In genomic region chr22:42022162-42022847, GRCh38 we compare ENCODE assay signal across 14 cellular contexts. TPM values are rescaled to one million over a fixed set of nuclear protein-coding genes. Genes with fewer than 3 reads are reported as not detected.
DNase-seq lines count a peak whose midpoint lies in the region; ATAC-seq and TF ChIP-seq lines count a peak whose summit lies in the region.
"Had no signal": no experiment of that assay in that cellular context is flagged by ENCODE, and none has a peak within 500 bp of the region (broad histone marks: within the 10 kb centered on the region; RNA-seq: fewer than 3 reads in every experiment).

No MANE protein-coding gene starts in this region.

- no peaks in the 10 kb centered on the region for H3K9me3 Mint-ChIP-seq in stimulated activated naive CD8-positive, alpha-beta T cell treated with anti-CD3 and anti-CD28 coated beads, Interleukin-15, amount 100 ng/mL, for 72 hours
- H3K9me3 Mint-ChIP-seq in activated T-helper 2 cell treated with anti-CD3 and anti-CD28 coated beads, Interferon-gamma antibody, Interleukin-2, Interleukin-4, amounts not matched to agents 10 μg/mL and 5 μg/mL and 100 μg/mL, durations not matched to agents 14 hours and 24 hours and 36 hours: no peaks in the 10 kb centered on the region
- peaks cover 4% of the 10 kb centered on the region for H3K9me3 Mint-ChIP-seq in type B pancreatic cell
- H3K9me3 Mint-ChIP-seq: HFFc6 had no signal

- peak; percentile 93 for ATAC-seq in stimulated activated naive CD8-positive, alpha-beta T cell treated with anti-CD3 and anti-CD28 coated beads, Interleukin-15, amount 100 ng/mL, for 72 hours
- ATAC-seq in stimulated activated naive CD8-positive, alpha-beta T cell treated with anti-CD3 and anti-CD28 coated beads, Interleukin-15, Interleukin-2, amounts not matched to agents 100 U/mL and 50 U/mL, for 24 hours: no peak
- no peak for ATAC-seq in HG03280 (IDR thresholded peaks at IDR 0.05; ENCODE audit: unreplicated experiment)
- ATAC-seq: naive thymus-derived CD4-positive, alpha-beta T cell; sciatic nerve had no signal

- H3K4me3 Mint-ChIP-seq in stimulated activated naive CD8-positive, alpha-beta T cell treated with anti-CD3 and anti-CD28 coated beads, Interleukin-15, amount 100 ng/mL, for 72 hours: no peak overlapping the region
- no peak overlapping the region for H3K4me3 Mint-ChIP-seq in activated T-helper 2 cell treated with anti-CD3 and anti-CD28 coated beads, Interferon-gamma antibody, Interleukin-2, Interleukin-4, amounts not matched to agents 10 μg/mL and 5 μg/mL and 100 μg/mL, durations not matched to agents 14 hours and 24 hours and 36 hours (ENCODE audit: low read depth)
- peak overlapping the region; percentile 41 for H3K4me3 Mint-ChIP-seq in type B pancreatic cell
- H3K4me3 Mint-ChIP-seq: HFFc6 had no signal

- no peak for DNase-seq in stimulated activated naive CD8-positive, alpha-beta T cell treated with anti-CD3 and anti-CD28 coated beads, Interleukin-15, amount 100 ng/mL, for 72 hours
- DNase-seq in stimulated activated naive CD8-positive, alpha-beta T cell treated with anti-CD3 and anti-CD28 coated beads, Interleukin-15, Interleukin-2, amounts not matched to agents 100 U/mL and 50 U/mL, for 24 hours: no peak
- peak; percentile 51 to 80 for DNase-seq in NOMO-1 (lab: John Stamatoyannopoulos, UW; ENCODE audit: unreplicated experiment in 2 of 2)
- no peak for DNase-seq in activated T-helper 2 cell treated with anti-CD3 and anti-CD28 coated beads, Interferon-gamma antibody, Interleukin-2, Interleukin-4, amounts not matched to agents 10 μg/mL and 5 μg/mL and 100 μg/mL, durations not matched to agents 14 hours and 24 hours and 36 hours (ENCODE audit: low spot score)
- DNase-seq in type B pancreatic cell (ENCODE audit: extremely low spot score, unreplicated experiment): no peak
- DNase-seq in NCI-H2171 treated with DMSO at 0.1 percent for 48 hours (lab: John Stamatoyannopoulos, UW): no peak
- DNase-seq in stimulated activated naive CD4-positive, alpha-beta T cell (lab: John Stamatoyannopoulos, UW): no peak
- DNase-seq: activated CD8-positive, alpha-beta memory T cell treated with anti-CD3 and anti-CD28 coated beads, Interleukin-2, amount 50 U/mL, for 48 hours; HFFc6; naive thymus-derived CD4-positive, alpha-beta T cell; NCI-H524 had no signal

- peaks cover 7% of the 10 kb centered on the region for H3K36me3 Mint-ChIP-seq in activated T-helper 2 cell treated with anti-CD3 and anti-CD28 coated beads, Interferon-gamma antibody, Interleukin-2, Interleukin-4, amounts not matched to agents 10 μg/mL and 5 μg/mL and 100 μg/mL, durations not matched to agents 14 hours and 24 hours and 36 hours (ENCODE audit: low read depth)
- H3K36me3 Mint-ChIP-seq in type B pancreatic cell: no peaks in the 10 kb centered on the region

- TF ChIP-seq CTCF in type B pancreatic cell (conservative IDR thresholded peaks at IDR 0.05): no peak

- H3K27ac Mint-ChIP-seq in stimulated activated naive CD8-positive, alpha-beta T cell treated with anti-CD3 and anti-CD28 coated beads, Interleukin-15, amount 100 ng/mL, for 72 hours: peak overlapping the region; percentile 20 to 48
- peak overlapping the region; percentile 55 for H3K27ac Mint-ChIP-seq in activated T-helper 2 cell treated with anti-CD3 and anti-CD28 coated beads, Interferon-gamma antibody, Interleukin-2, Interleukin-4, amounts not matched to agents 10 μg/mL and 5 μg/mL and 100 μg/mL, durations not matched to agents 14 hours and 24 hours and 36 hours
- peak overlapping the region; percentile 98 for H3K27ac Mint-ChIP-seq in type B pancreatic cell
- H3K27ac Mint-ChIP-seq: HFFc6 had no signal

- peaks cover 11% of the 10 kb centered on the region for H3K27me3 Mint-ChIP-seq in stimulated activated naive CD8-positive, alpha-beta T cell treated with anti-CD3 and anti-CD28 coated beads, Interleukin-15, amount 100 ng/mL, for 72 hours
- peaks cover 9% of the 10 kb centered on the region for H3K27me3 Mint-ChIP-seq in activated T-helper 2 cell treated with anti-CD3 and anti-CD28 coated beads, Interferon-gamma antibody, Interleukin-2, Interleukin-4, amounts not matched to agents 10 μg/mL and 5 μg/mL and 100 μg/mL, durations not matched to agents 14 hours and 24 hours and 36 hours (ENCODE audit: low read depth)
- H3K27me3 Mint-ChIP-seq in type B pancreatic cell: peaks cover 10% of the 10 kb centered on the region

- peaks cover 14% of the 10 kb centered on the region for H3K4me1 Mint-ChIP-seq in stimulated activated naive CD8-positive, alpha-beta T cell treated with anti-CD3 and anti-CD28 coated beads, Interleukin-15, amount 100 ng/mL, for 72 hours
- H3K4me1 Mint-ChIP-seq in activated T-helper 2 cell treated with anti-CD3 and anti-CD28 coated beads, Interferon-gamma antibody, Interleukin-2, Interleukin-4, amounts not matched to agents 10 μg/mL and 5 μg/mL and 100 μg/mL, durations not matched to agents 14 hours and 24 hours and 36 hours (ENCODE audit: low read depth): peaks cover 10% of the 10 kb centered on the region
- H3K4me1 Mint-ChIP-seq in type B pancreatic cell (ENCODE audit: unreplicated experiment): peaks cover 5% of the 10 kb centered on the region

- intact Hi-C loops in activated T-helper 2 cell treated with anti-CD3 and anti-CD28 coated beads, Interferon-gamma antibody, Interleukin-2, Interleukin-4, amounts not matched to agents 10 μg/mL and 5 μg/mL and 100 μg/mL, durations not matched to agents 14 hours and 24 hours and 36 hours (cut with micrococcal nuclease): no loop called here

RNA-seq across cellular contexts. Expression of gene WBP2NL, which starts 23.7 kb away (rescaled TPM):
- total RNA-seq in activated T-helper 2 cell treated with anti-CD3 and anti-CD28 coated beads, Interferon-gamma antibody, Interleukin-2, Interleukin-4, amounts not matched to agents 10 μg/mL and 5 μg/mL and 100 μg/mL, durations not matched to agents 14 hours and 24 hours and 36 hours: 1.3 and 1.6 TPM in 2 replicates
- not detected in 2 replicates for total RNA-seq in type B pancreatic cell (ENCODE audit: low replicate concordance)
- total RNA-seq: HFFc6, LHCN-M2 had no signal

RNA-seq across cellular contexts. Expression of gene NAGA, which starts 48.3 kb away (rescaled TPM):
- total RNA-seq in activated T-helper 2 cell treated with anti-CD3 and anti-CD28 coated beads, Interferon-gamma antibody, Interleukin-2, Interleukin-4, amounts not matched to agents 10 μg/mL and 5 μg/mL and 100 μg/mL, durations not matched to agents 14 hours and 24 hours and 36 hours: 38.8 and 44.9 TPM in 2 replicates
- 24.1 and 35.9 TPM in 2 replicates for total RNA-seq in type B pancreatic cell (ENCODE audit: low replicate concordance)

RNA-seq across cellular contexts. Expression of gene PHETA2, which starts 51.7 kb away (rescaled TPM):
- 5.6 and 5.7 TPM in 2 replicates for total RNA-seq in activated T-helper 2 cell treated with anti-CD3 and anti-CD28 coated beads, Interferon-gamma antibody, Interleukin-2, Interleukin-4, amounts not matched to agents 10 μg/mL and 5 μg/mL and 100 μg/mL, durations not matched to agents 14 hours and 24 hours and 36 hours
- 4.1 and 11.9 TPM in 2 replicates for total RNA-seq in type B pancreatic cell (ENCODE audit: low replicate concordance)

RNA-seq across cellular contexts. Expression of gene SEPTIN3, which starts 53.1 kb away (rescaled TPM):
- total RNA-seq in activated T-helper 2 cell treated with anti-CD3 and anti-CD28 coated beads, Interferon-gamma antibody, Interleukin-2, Interleukin-4, amounts not matched to agents 10 μg/mL and 5 μg/mL and 100 μg/mL, durations not matched to agents 14 hours and 24 hours and 36 hours: 7.1 and 8.5 TPM in 2 replicates
- 3.7 and 16.3 TPM in 2 replicates for total RNA-seq in type B pancreatic cell (ENCODE audit: low replicate concordance)
- total RNA-seq: LHCN-M2 had no signal

RNA-seq across cellular contexts. Expression of gene SMDT1, which starts 57.2 kb away (rescaled TPM):
- total RNA-seq in activated T-helper 2 cell treated with anti-CD3 and anti-CD28 coated beads, Interferon-gamma antibody, Interleukin-2, Interleukin-4, amounts not matched to agents 10 μg/mL and 5 μg/mL and 100 μg/mL, durations not matched to agents 14 hours and 24 hours and 36 hours: 65.1 and 69.7 TPM in 2 replicates
- total RNA-seq in type B pancreatic cell (ENCODE audit: low replicate concordance): 80.6 and 102 TPM in 2 replicates

Comparison
In these comparisons a context has a peak if more than half of its experiments do, and no peak if none do; other contexts are left out.
1. DNase-seq: peak in NOMO-1 (2 of 2); none in stimulated activated naive CD8-positive, alpha-beta T cell treated with anti-CD3 and anti-CD28 coated beads, Interleukin-15, amount 100 ng/mL, for 72 hours (0 of 2), stimulated activated naive CD8-positive, alpha-beta T cell treated with anti-CD3 and anti-CD28 coated beads, Interleukin-15, Interleukin-2, amounts not matched to agents 100 U/mL and 50 U/mL, for 24 hours (single experiment), activated T-helper 2 cell treated with anti-CD3 and anti-CD28 coated beads, Interferon-gamma antibody, Interleukin-2, Interleukin-4, amounts not matched to agents 10 μg/mL and 5 μg/mL and 100 μg/mL, durations not matched to agents 14 hours and 24 hours and 36 hours (single experiment), type B pancreatic cell (single experiment), NCI-H2171 treated with DMSO at 0.1 percent for 48 hours (single experiment) and stimulated activated naive CD4-positive, alpha-beta T cell (0 of 6).
2. H3K27ac Mint-ChIP-seq: peak in every context shown above with its lines; median percentile 98 in type B pancreatic cell; 55 in activated T-helper 2 cell treated with anti-CD3 and anti-CD28 coated beads, Interferon-gamma antibody, Interleukin-2, Interleukin-4, amounts not matched to agents 10 μg/mL and 5 μg/mL and 100 μg/mL, durations not matched to agents 14 hours and 24 hours and 36 hours; 34 in stimulated activated naive CD8-positive, alpha-beta T cell treated with anti-CD3 and anti-CD28 coated beads, Interleukin-15, amount 100 ng/mL, for 72 hours.